22 cellular contexts compared by ENCODE assay signal in genomic region chr10:59470570-59470969, GRCh38.
A peak's percentile ranks its signal among the peaks of the same experiment; 100 is the strongest.
DNase-seq lines count a peak whose midpoint lies in the region; ATAC-seq and TF ChIP-seq lines count a peak whose summit lies in the region.
"Had no signal": no experiment of that assay in that cellular context is flagged by ENCODE, and none has a peak within 500 bp of the region (broad histone marks: within the 10 kb centered on the region; RNA-seq: fewer than 3 reads in every experiment).

No MANE protein-coding gene starts in this region.

- peaks cover 19% of the 10 kb centered on the region for H3K9me3 Mint-ChIP-seq in endodermal cell

- H3K4me3 Mint-ChIP-seq in endodermal cell: no peak overlapping the region
- H3K4me3 Mint-ChIP-seq: T-helper 17 cell had no signal

- H3K27ac ChIP-seq in endodermal cell (ENCODE audit: low read depth, low read length): no peak overlapping the region
- H3K27ac ChIP-seq: A549, Peyer's patch, SK-N-MC had no signal

- H3K27me3 Mint-ChIP-seq in endodermal cell (ENCODE audit: insufficient read depth): no peaks in the 10 kb centered on the region
- H3K27me3 Mint-ChIP-seq: T-helper 17 cell had no signal

- TF ChIP-seq CTCF in endodermal cell (conservative IDR thresholded peaks at IDR 0.05): no peak

- no peak for TF ChIP-seq POLR2A in erythroblast (IDR thresholded peaks at IDR 0.05; ENCODE audit: low read length)

- H3K27me3 ChIP-seq in endodermal cell (ENCODE audit: control insufficient read depth, insufficient read depth, low read length, poor library complexity, severe bottlenecking): no peaks in the 10 kb centered on the region
- H3K27me3 ChIP-seq: BE2C, Peyer's patch had no signal

- H3K36me3 Mint-ChIP-seq in endodermal cell (ENCODE audit: low read depth): no peaks in the 10 kb centered on the region

- peak overlapping the region; percentile 3 for H3K4me3 ChIP-seq in endodermal cell (ENCODE audit: low read length)
- H3K4me3 ChIP-seq: A549, GM12878, Peyer's patch, SK-N-MC had no signal

- H3K27ac Mint-ChIP-seq in endodermal cell: no peak overlapping the region
- H3K27ac Mint-ChIP-seq: T-helper 17 cell had no signal

- H3K36me3 ChIP-seq in endodermal cell (ENCODE audit: control insufficient read depth, insufficient read depth, low read length): no peaks in the 10 kb centered on the region
- H3K36me3 ChIP-seq: BE2C, Peyer's patch had no signal

- DNase-seq in NCI-H748 (lab: John Stamatoyannopoulos, UW; ENCODE audit: unreplicated experiment) (peak; percentile 48), NCI-H748 treated with DMSO at 0.1 percent for 48 hours (lab: John Stamatoyannopoulos, UW) (no peak), ELF-1 (ENCODE audit: low read depth, low spot score) (peak; percentile 56), NCI-H510A treated with DMSO at 0.1 percent for 48 hours (lab: John Stamatoyannopoulos, UW) (peak; percentile 12), endodermal cell (peak; percentile 60), erythroblast (lab: John Stamatoyannopoulos, UW) (no peak)
- DNase-seq: BE2C; DMS79 treated with DMSO at 0.1 percent for 48 hours; Kasumi-1; NCI-H1930; NCI-H446; NCI-H774; NK-92 treated with Interleukin-12 subunit alpha and Interleukin-12 subunit beta, amount 100 ng/mL, for 24 hours; Peyer's patch; SW 1271; T-helper 17 cell had no signal

- WGBS in endodermal cell (ENCODE audit: insufficient coverage in 1 of 2, insufficient read length in 1 of 2), 2 experiments: 83 to 92% methylated on average over 5 of the region's 5 CpGs

- no peak overlapping the region for H3K9ac ChIP-seq in endodermal cell (ENCODE audit: extremely low read depth, low read length, poor library complexity, severe bottlenecking)

- H3K4me1 ChIP-seq in endodermal cell (ENCODE audit: control insufficient read depth, insufficient read depth, low read length): no peaks in the 10 kb centered on the region
- H3K4me1 ChIP-seq: A549, BE2C, Peyer's patch had no signal

- H3K9me3 ChIP-seq in endodermal cell (ENCODE audit: control insufficient read depth, low read length): peaks cover 5% of the 10 kb centered on the region
- H3K9me3 ChIP-seq: A549, BE2C, Peyer's patch had no signal

- no peaks in the 10 kb centered on the region for H3K4me1 Mint-ChIP-seq in endodermal cell
- H3K4me1 Mint-ChIP-seq: T-helper 17 cell had no signal

- no peak for ATAC-seq in HG02759 (IDR thresholded peaks at IDR 0.05; ENCODE audit: unreplicated experiment)
- no peak for ATAC-seq in GM18498 (IDR thresholded peaks at IDR 0.05; ENCODE audit: unreplicated experiment)
- ATAC-seq: A549, GM12878, Right ventricle myocardium inferior, T-helper 17 cell had no signal

Comparison
In these comparisons a context has a peak if more than half of its experiments do, and no peak if none do; other contexts are left out.
1. DNase-seq: peak in NCI-H748 (single experiment), ELF-1 (single experiment), NCI-H510A treated with DMSO at 0.1 percent for 48 hours (single experiment) and endodermal cell (single experiment); none in NCI-H748 treated with DMSO at 0.1 percent for 48 hours (single experiment) and erythroblast (0 of 2).